In genomic region chr2:101037161-101037755, GRCh38 we compare ENCODE assay signal across 13 cellular contexts. TPM values are rescaled to one million over a fixed set of nuclear protein-coding genes. Genes with fewer than 3 reads are reported as not detected.
DNase-seq lines count a peak whose midpoint lies in the region; ATAC-seq, FAIRE-seq and TF ChIP-seq lines count a peak whose summit lies in the region.
"Had no signal": no experiment of that assay in that cellular context is flagged by ENCODE, and none has a peak within 500 bp of the region (broad histone marks: within the 10 kb centered on the region; RNA-seq: fewer than 3 reads in every experiment).

No MANE protein-coding gene starts in this region.

- CTCF ChIA-PET in HepG2 (lab: Yijun Ruan, JAX; ENCODE audit: low intra/inter-chr PET ratio, low total read pairs) = interaction anchor here (0.6 to 4.6 kb wide), 7 partner anchors 25 to 214 kb away, joined by 3 to 93 read pairs (median 4); partner anchors contain the start of gene TBC1D8
- CTCF ChIA-PET in RWPE1 (lab: Yijun Ruan, JAX) = interaction anchor here (0.6 to 4.6 kb wide), 9 partner anchors 10 to 656 kb away, joined by 3 to 30 read pairs (median 4); partner anchors contain the start of gene TBC1D8

- ATAC-seq in HepG2 (no peak), right lobe of liver (no peak), gastrocnemius medialis (no peak), HG03521 (IDR thresholded peaks at IDR 0.05; ENCODE audit: unreplicated experiment) (no peak), esophagus mucosa (no peak)

- H3K79me2 ChIP-seq in HepG2 (ENCODE audit: insufficient read depth, low read length) = no peaks in the 10 kb centered on the region
- no peaks in the 10 kb centered on the region for H3K79me2 ChIP-seq in GM23248 (ENCODE audit: insufficient read depth)

- no peak for TF ChIP-seq POLR2A in HepG2 (IDR thresholded peaks at IDR 0.05; ENCODE audit: insufficient read depth in 1 of 2, low read depth in 2 of 2, low read length in 2 of 2)
- TF ChIP-seq POLR2A in right lobe of liver (IDR thresholded peaks at IDR 0.05) = no peak
- TF ChIP-seq POLR2A in gastrocnemius medialis (IDR thresholded peaks at IDR 0.05) = no peak

- H3K9ac ChIP-seq in HepG2 (ENCODE audit: insufficient read depth, low read depth, low read length) (no peak overlapping the region), GM23248 (no peak overlapping the region)

- BruUV-seq in HepG2 (replicated peaks; lab: Mats Ljungman, UMichigan) = no TSS peak

- FAIRE-seq in HepG2 (lab: Jason Lieb, UNC) = no peak

- no peak for DNase-seq in HepG2 (ENCODE audit: low spot score)
- DNase-seq in right lobe of liver = no peak
- DNase-seq in RWPE1 (ENCODE audit: low spot score) = no peak
- peak; percentile 66 for DNase-seq in myocyte (ENCODE audit: low read depth)
- DNase-seq in gastrocnemius medialis = no peak
- no peak for DNase-seq in GM23248
- DNase-seq: BE2C, GF-D8, NCI-H2081 treated with DMSO at 0.1 percent for 48 hours, NCI-H524 treated with DMSO at 0.1 percent for 48 hours, Right ventricle myocardium superior had no signal

- no peak for TF ChIP-seq CTCF in HepG2 (CRISPR knock-in tag; IDR thresholded peaks at IDR 0.05)
- TF ChIP-seq CTCF in right lobe of liver (IDR thresholded peaks at IDR 0.05) = no peak
- TF ChIP-seq CTCF in RWPE1 (conservative IDR thresholded peaks at IDR 0.05; ENCODE audit: low read depth) = no peak
- no peak for TF ChIP-seq CTCF in gastrocnemius medialis (IDR thresholded peaks at IDR 0.05 in 4 of 5, conservative IDR thresholded peaks at IDR 0.05 in 1 of 5)

- H2AFZ ChIP-seq in HepG2 (ENCODE audit: low read length) (no peak overlapping the region), GM23248 (no peak overlapping the region)

- H3K4me1 ChIP-seq in HepG2 (ENCODE audit: insufficient read depth, low read length) (no peaks in the 10 kb centered on the region), right lobe of liver (no peaks in the 10 kb centered on the region), gastrocnemius medialis (peaks cover 0 to 4% of the 10 kb centered on the region in 2 donors), GM23248 (ENCODE audit: insufficient read depth) (no peaks in the 10 kb centered on the region)

- H3F3A ChIP-seq in GM23248 (ENCODE audit: insufficient read depth) = no peaks in the 10 kb centered on the region

- WGBS in HepG2 (ENCODE audit: low lambda C conversion rate) = 93% methylated on average over 15 of the region's 19 CpGs
- 87% methylated on average over 4 of the region's 19 CpGs for WGBS in right lobe of liver (ENCODE audit: insufficient coverage, low coverage, low lambda C conversion rate, missing lambda C conversion rate)
- WGBS in GM23248 (ENCODE audit: low coverage in 1 of 2, low lambda C conversion rate in 2 of 2, missing lambda C conversion rate in 2 of 2), 2 experiments = 76 to 79% methylated on average over 19 of the region's 19 CpGs

- H3K4me3 ChIP-seq in HepG2 (replicated peaks in 1 of 3; ENCODE audit: insufficient read depth in 1 of 3, low read depth in 2 of 3, low read length in 3 of 3) (no peak overlapping the region), right lobe of liver (no peak overlapping the region), gastrocnemius medialis (no peak overlapping the region), GM23248 (no peak overlapping the region)

- no peaks in the 10 kb centered on the region for H3K9me2 ChIP-seq in GM23248 (ENCODE audit: insufficient read depth)

- POLR2A ChIA-PET in HepG2 (lab: Yijun Ruan, JAX) (interaction anchor here (1.4 to 2.6 kb wide), 2 partner anchors 112 to 115 kb away, joined by 3 to 15 read pairs; partner anchors contain the start of gene TBC1D8), RWPE1 (lab: Yijun Ruan, JAX; ENCODE audit: low non-redundant PET) (no interaction called here)

- H3K27me3 ChIP-seq in HepG2 (ENCODE audit: control insufficient read depth in 1 of 2, insufficient read depth in 2 of 2, low read length in 2 of 2) (no peaks in the 10 kb centered on the region), right lobe of liver (no peaks in the 10 kb centered on the region), gastrocnemius medialis (no peaks in the 10 kb centered on the region), GM23248 (replicated peaks; ENCODE audit: insufficient read depth) (no peaks in the 10 kb centered on the region)
- H3K27me3 ChIP-seq: BE2C had no signal

- no peak overlapping the region for H3K4me2 ChIP-seq in HepG2 (ENCODE audit: low read depth, low read length)
- no peak overlapping the region for H3K4me2 ChIP-seq in GM23248 (ENCODE audit: unreplicated experiment)

- in situ Hi-C loops in HepG2 (cut with HindIII; ENCODE audit: extremely low pct_ligation_motif_present, low pct_unique_long_range_greater_than_20kb) = loop anchor here (5.0 kb wide), 1 partner anchor 115 kb away; the partner anchor contains the start of gene TBC1D8
- in situ Hi-C loops in gastrocnemius medialis (cut with MboI; ENCODE audit: low sequenced_read_pairs in 4 of 4) = no loop called here
- in situ Hi-C loops in GM23248 (cut with MboI) = loop anchor here (10.0 kb wide), 1 partner anchor 168 kb away; no protein-coding TSS in a partner anchor

- TF ChIP-seq EP300 in HepG2 (IDR thresholded peaks at IDR 0.05; ENCODE audit: low read depth in 2 of 2, low read length in 2 of 2) (no peak), HepG2 (CRISPR knock-in tag; IDR thresholded peaks at IDR 0.05; ENCODE audit: borderline replicate concordance) (no peak)

- intact Hi-C loops in HepG2 (cut with micrococcal nuclease; ENCODE audit: unreplicated experiment) (loop anchor here (2.0 kb wide), 1 partner anchor 160 kb away; no protein-coding TSS in a partner anchor), right lobe of liver (cut with DNase I) (no loop called here), gastrocnemius medialis (cut with DNase I; ENCODE audit: low total_unique reads) (no loop called here)

- TF ChIP-seq RAD21 in HepG2 (CRISPR knock-in tag; IDR thresholded peaks at IDR 0.05) = no peak

- H4K20me1 ChIP-seq in HepG2 (ENCODE audit: insufficient read depth, low read length) = no peaks in the 10 kb centered on the region
- H4K20me1 ChIP-seq in GM23248 (ENCODE audit: insufficient read depth) = no peaks in the 10 kb centered on the region

- H3K9me3 ChIP-seq in HepG2 (ENCODE audit: low read length) = no peaks in the 10 kb centered on the region
- no peaks in the 10 kb centered on the region for H3K9me3 ChIP-seq in right lobe of liver
- H3K9me3 ChIP-seq in gastrocnemius medialis = no peaks in the 10 kb centered on the region
- no peaks in the 10 kb centered on the region for H3K9me3 ChIP-seq in GM23248 (ENCODE audit: low read depth)
- H3K9me3 ChIP-seq: BE2C had no signal

- no peak overlapping the region for H3K27ac ChIP-seq in HepG2 (ENCODE audit: extremely low read length, insufficient read depth, low read length)
- H3K27ac ChIP-seq in right lobe of liver = no peak overlapping the region
- H3K27ac ChIP-seq in RWPE1 = peak overlapping the region; percentile 46
- peak overlapping the region; percentile 23 to 41 (median 36) for H3K27ac ChIP-seq in gastrocnemius medialis
- no peak overlapping the region for H3K27ac ChIP-seq in GM23248

- H3K36me3 ChIP-seq in HepG2 (replicated peaks in 1 of 2; ENCODE audit: control insufficient read depth in 1 of 2, insufficient read depth in 2 of 2, low read length in 2 of 2) (peaks cover 41 to 89% of the 10 kb centered on the region in 2 experiments), right lobe of liver (peaks cover 0 to 61% (median 36%) of the 10 kb centered on the region in 4 donors), gastrocnemius medialis (peaks cover 6 to 86% of the 10 kb centered on the region in 2 donors), GM23248 (ENCODE audit: low read depth) (no peaks in the 10 kb centered on the region)

TF ChIP-seq in HepG2, 621 proteins besides CTCF, POLR2A, EP300 and RAD21:
- TF ChIP-seq ZNF547 (CRISPR knock-in tag; IDR thresholded peaks at IDR 0.05) (no peak), SUZ12 (IDR thresholded peaks at IDR 0.05; ENCODE audit: low read depth, low read length) (no peak), AGO2 (optimal IDR thresholded peaks at IDR 0.05; ENCODE audit: low read depth, low read length) (peak; percentile 49), ZNF564 (CRISPR knock-in tag; IDR thresholded peaks at IDR 0.05) (no peak), ZNF207 (IDR thresholded peaks at IDR 0.05; ENCODE audit: borderline replicate concordance) (no peak), ZNF451 (CRISPR knock-in tag; IDR thresholded peaks at IDR 0.05) (no peak), ZFY (CRISPR knock-in tag; IDR thresholded peaks at IDR 0.05) (no peak)

RNA-seq across cellular contexts. Expression of gene RPL31, which starts 35.2 kb away (rescaled TPM):
- total RNA-seq in HepG2 (2016; rRNA removed; fragmentation: Illumina TruSeq; extraction: Trizol) = 3,331 and 4,246 TPM in 2 replicates
- total RNA-seq in HepG2 (2016; cell fraction: cytosol; rRNA removed; fragmentation: Illumina TruSeq; extraction: Trizol; ENCODE audit: low read depth) = 5,225 and 5,854 TPM in 2 replicates
- 3,362 and 4,378 TPM in 2 replicates for total RNA-seq in HepG2 (2016; cell fraction: insoluble cytoplasmic fraction; rRNA removed; fragmentation: Illumina TruSeq; extraction: Trizol)
- 8,556 and 9,092 TPM in 2 replicates for total RNA-seq in HepG2 (2016; cell fraction: membrane; rRNA removed; fragmentation: Illumina TruSeq; extraction: Trizol)
- total RNA-seq in HepG2 (2016; cell fraction: nucleus; rRNA removed; fragmentation: Illumina TruSeq; extraction: Trizol) = 1,122 and 1,268 TPM in 2 replicates
- polyA plus RNA-seq in HepG2 (2011; rRNA removed) = 3,582 and 3,614 TPM in 2 replicates
- 3,176 and 4,386 TPM in 2 replicates for polyA plus RNA-seq in HepG2 (2011; cell fraction: cytosol; rRNA removed)
- 741 and 878 TPM in 2 replicates for polyA plus RNA-seq in HepG2 (2011; cell fraction: nucleus; rRNA removed)
- 8,552 and 9,844 TPM in 2 replicates for polyA plus RNA-seq in HepG2 (2012)
- 7,218 and 7,614 TPM in 2 replicates for polyA plus RNA-seq in HepG2 (2016; cell fraction: cytosol; fragmentation: Illumina TruSeq; extraction: Trizol; ENCODE audit: low read depth)
- 4,222 and 4,697 TPM in 2 replicates for polyA plus RNA-seq in HepG2 (2016; cell fraction: insoluble cytoplasmic fraction; fragmentation: Illumina TruSeq; extraction: Trizol; ENCODE audit: low read depth)
- polyA plus RNA-seq in HepG2 (2016; cell fraction: membrane; fragmentation: Illumina TruSeq; extraction: Trizol; ENCODE audit: low read depth) = 8,348 and 8,377 TPM in 2 replicates
- polyA plus RNA-seq in HepG2 (2016; cell fraction: nucleus; fragmentation: Illumina TruSeq; extraction: Trizol; ENCODE audit: insufficient read depth, low read depth) = 2,101 and 2,110 TPM in 2 replicates
- polyA minus RNA-seq in HepG2 (2011; rRNA and poly(A)+ RNA removed; ENCODE audit: low replicate concordance) = 234 and 364 TPM in 2 replicates
- 317 and 452 TPM in 2 replicates for polyA minus RNA-seq in HepG2 (2011; cell fraction: cytosol; rRNA and poly(A)+ RNA removed)
- polyA minus RNA-seq in HepG2 (2011; cell fraction: nucleus; rRNA and poly(A)+ RNA removed) = 241 and 344 TPM in 2 replicates
- 100 to 1,000 TPM; 363 to 497 (median 443) TPM for total RNA-seq in right lobe of liver
- total RNA-seq in myocyte = 637 and 797 TPM in 2 replicates
- 2,509 TPM for polyA plus RNA-seq in myocyte (2012)
- total RNA-seq in gastrocnemius medialis = 100 to 1,000 TPM; 572 to 825 (median 762) TPM
- total RNA-seq in esophagus mucosa = 1,141 TPM
- 604 and 659 TPM in 2 replicates for total RNA-seq in GM23248 (2014; rRNA removed; shearing (Covaris generic))
- 1,157 and 1,172 TPM in 2 replicates for polyA plus RNA-seq in GM23248 (2016; fragmentation: Nextera tagmentation; extraction: Ambion mirVana)

Comparison
In these comparisons a context has a peak if more than half of its experiments do, and no peak if none do; other contexts are left out.
1. H3K27ac ChIP-seq: peak in RWPE1 (single experiment) and gastrocnemius medialis (4 of 4); none in HepG2 (single experiment), right lobe of liver (0 of 3) and GM23248 (single experiment).
2. in situ Hi-C loops: an anchor here in HepG2 (5.0 kb wide) and GM23248 (10.0 kb wide); none called in gastrocnemius medialis.